ENCODE assay signal across 8 cellular contexts in the genomic region with DNA sequence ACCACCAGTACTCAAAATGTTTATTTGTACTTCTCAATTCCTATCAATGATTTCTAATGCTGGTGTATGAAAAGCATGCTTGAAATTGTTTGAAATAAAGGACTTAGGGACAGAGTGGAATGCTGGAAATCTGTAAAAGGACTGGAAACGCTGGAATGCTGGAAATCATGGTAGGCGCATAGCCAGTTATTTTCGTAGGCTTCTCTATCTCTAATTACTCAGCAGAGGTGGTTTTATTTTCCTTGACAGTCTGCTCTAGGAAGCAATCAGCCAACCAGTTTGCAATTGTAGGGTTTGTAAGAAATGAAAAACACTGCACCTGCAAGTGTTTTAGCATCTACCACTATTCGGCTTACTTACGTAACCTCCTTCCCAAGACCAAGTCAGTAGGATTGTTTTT. TPM values are rescaled to one million over a fixed set of nuclear protein-coding genes. Genes with fewer than 3 reads are reported as not detected.
DNase-seq lines count a peak whose midpoint lies in the region; ATAC-seq, FAIRE-seq and TF ChIP-seq lines count a peak whose summit lies in the region.

No MANE protein-coding gene starts in this region.

- FAIRE-seq in HTR-8/SVneo (lab: Jason Lieb, UNC) = no peak

- no peaks in the 10 kb centered on the region for H3K27me3 Mint-ChIP-seq in T-cell

- peaks cover 15% of the 10 kb centered on the region for H3K36me3 ChIP-seq in left ventricle myocardium inferior
- H3K36me3 ChIP-seq in spleen = peaks cover 0 to 21% (median 12%) of the 10 kb centered on the region in 6 donors

- intact Hi-C loops in left ventricle myocardium inferior (cut with micrococcal nuclease) = no loop called here
- intact Hi-C loops in spleen (cut with DNase I; ENCODE audit: low total_unique reads) = no loop called here

- TF ChIP-seq POLR2A in spleen (IDR thresholded peaks at IDR 0.05) = no peak

- H3K4me3 ChIP-seq in left ventricle myocardium inferior (peak overlapping the region; percentile 92), spleen (peak overlapping the region; percentile 60 to 87 (median 76))

- peaks cover 57 to 65% (median 58%) of the 10 kb centered on the region in 3 donors for H3K4me1 Mint-ChIP-seq in T-cell

- H3K4me1 ChIP-seq in left ventricle myocardium inferior (peaks cover 73% of the 10 kb centered on the region), spleen (peaks cover 24 to 59% (median 52%) of the 10 kb centered on the region in 6 donors)

- 6 to 15% (median 12%) methylated on average over 5 of the region's 5 CpGs for WGBS in spleen, 5 donors

- peaks cover 16% of the 10 kb centered on the region for H3K36me3 Mint-ChIP-seq in T-cell

- ATAC-seq in HG02571 (IDR thresholded peaks at IDR 0.05; ENCODE audit: unreplicated experiment) = peak; percentile 2
- ATAC-seq in T-cell (replicated peaks in 1 of 4) = peak in 2 of 4 experiments; percentile 1 to 2

- peak overlapping the region; percentile 99 to 100 (median 100) for H3K4me3 Mint-ChIP-seq in T-cell

- H3K27ac ChIP-seq in left ventricle myocardium inferior (replicated peaks) (peak overlapping the region; percentile 94), spleen (peak overlapping the region in 7 of 8 donors; percentile 87 to 96 (median 93))

- H3K27ac Mint-ChIP-seq in T-cell = peak overlapping the region; percentile 96 to 99

- H3K27me3 ChIP-seq in left ventricle myocardium inferior (ENCODE audit: low read depth) (no peaks in the 10 kb centered on the region), spleen (replicated peaks in 1 of 7) (no peaks in the 10 kb centered on the region)

- no peaks in the 10 kb centered on the region for H3K9me3 Mint-ChIP-seq in T-cell

- DNase-seq in ELR (ENCODE audit: low read depth) (peak; percentile 17), T-cell (no peak), left ventricle myocardium inferior (no peak), spleen (no peak), NCI-H1694 treated with DMSO at 0.1 percent for 48 hours (lab: John Stamatoyannopoulos, UW) (no peak), LoVo (ENCODE audit: low spot score) (no peak), HTR-8/SVneo (ENCODE audit: insufficient read length, low spot score) (no peak)

- TF ChIP-seq CTCF in left ventricle myocardium inferior (IDR thresholded peaks at IDR 0.05; ENCODE audit: borderline replicate concordance) (no peak), spleen (IDR thresholded peaks at IDR 0.05 in 8 of 11, conservative IDR thresholded peaks at IDR 0.05 in 3 of 11) (no peak)

- POLR2A ChIA-PET in T-cell (lab: Charles Lee) = no interaction called here

- CTCF ChIA-PET in T-cell (lab: Charles Lee) = no interaction called here

- no peaks in the 10 kb centered on the region for H3K9me3 ChIP-seq in left ventricle myocardium inferior (replicated peaks)
- no peaks in the 10 kb centered on the region for H3K9me3 ChIP-seq in spleen

RNA-seq across cellular contexts. Expression of a gene that starts 0.8 kb away (rescaled TPM):
- total RNA-seq in T-cell (10 to 100 TPM; 19.8 to 27.3 (median 24.9) TPM), left ventricle myocardium inferior (15.5 TPM), spleen (10 to 100 TPM; 24.7 to 42.4 (median 31.2) TPM)
- 1 to 10 TPM; 4.8 to 8.9 (median 6.4) TPM for polyA plus RNA-seq in spleen

RNA-seq across cellular contexts. Expression of a gene that starts 33.2 kb away (rescaled TPM):
- 1 to 10 TPM in 4 of 5 donors, under 1 TPM in 1; 0.68 to 2.4 (median 1.2) TPM for total RNA-seq in T-cell
- total RNA-seq in left ventricle myocardium inferior = 13.0 TPM
- 10 to 100 TPM; 12.3 to 47.2 (median 33.8) TPM for total RNA-seq in spleen
- 1 to 10 TPM; 1.5 to 5.1 (median 1.5) TPM for polyA plus RNA-seq in spleen
